1 cellular context compared by ENCODE assay signal in the genomic region with DNA sequence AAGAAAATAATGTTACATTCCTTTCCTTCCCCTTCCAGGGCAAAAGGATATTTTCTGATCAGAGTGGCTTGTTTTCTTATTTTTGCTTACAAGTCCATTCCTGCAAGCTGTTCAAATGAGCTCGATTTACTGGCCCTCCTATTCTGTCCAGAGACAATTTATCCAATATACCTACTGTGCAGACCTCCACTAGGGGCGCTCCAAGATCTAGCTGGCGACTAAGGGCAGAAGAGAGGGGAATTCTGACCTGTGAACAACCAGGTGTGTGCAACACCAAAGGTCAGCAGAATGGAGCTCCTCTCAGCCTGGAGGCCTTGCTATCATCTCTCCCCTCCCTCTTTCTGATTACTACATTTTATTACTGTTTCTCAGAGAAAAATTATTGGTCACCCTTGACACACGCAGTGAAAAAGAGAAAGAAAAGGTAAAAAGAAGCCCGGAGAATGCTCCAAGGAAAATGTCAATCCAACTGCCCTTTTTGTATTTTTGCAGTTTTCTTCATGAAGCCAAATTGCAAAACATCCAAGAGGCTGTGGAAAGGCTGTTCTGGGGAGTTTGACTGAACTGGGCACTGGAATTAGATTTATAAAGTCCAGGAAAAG.
TF ChIP-seq lines count a peak whose summit lies in the region.

No MANE protein-coding gene starts in this region.

TF ChIP-seq in H1, 55 proteins besides CTCF, POLR2A, EP300 and RAD21 (continued from another document):
- TF ChIP-seq, protein P1, sequence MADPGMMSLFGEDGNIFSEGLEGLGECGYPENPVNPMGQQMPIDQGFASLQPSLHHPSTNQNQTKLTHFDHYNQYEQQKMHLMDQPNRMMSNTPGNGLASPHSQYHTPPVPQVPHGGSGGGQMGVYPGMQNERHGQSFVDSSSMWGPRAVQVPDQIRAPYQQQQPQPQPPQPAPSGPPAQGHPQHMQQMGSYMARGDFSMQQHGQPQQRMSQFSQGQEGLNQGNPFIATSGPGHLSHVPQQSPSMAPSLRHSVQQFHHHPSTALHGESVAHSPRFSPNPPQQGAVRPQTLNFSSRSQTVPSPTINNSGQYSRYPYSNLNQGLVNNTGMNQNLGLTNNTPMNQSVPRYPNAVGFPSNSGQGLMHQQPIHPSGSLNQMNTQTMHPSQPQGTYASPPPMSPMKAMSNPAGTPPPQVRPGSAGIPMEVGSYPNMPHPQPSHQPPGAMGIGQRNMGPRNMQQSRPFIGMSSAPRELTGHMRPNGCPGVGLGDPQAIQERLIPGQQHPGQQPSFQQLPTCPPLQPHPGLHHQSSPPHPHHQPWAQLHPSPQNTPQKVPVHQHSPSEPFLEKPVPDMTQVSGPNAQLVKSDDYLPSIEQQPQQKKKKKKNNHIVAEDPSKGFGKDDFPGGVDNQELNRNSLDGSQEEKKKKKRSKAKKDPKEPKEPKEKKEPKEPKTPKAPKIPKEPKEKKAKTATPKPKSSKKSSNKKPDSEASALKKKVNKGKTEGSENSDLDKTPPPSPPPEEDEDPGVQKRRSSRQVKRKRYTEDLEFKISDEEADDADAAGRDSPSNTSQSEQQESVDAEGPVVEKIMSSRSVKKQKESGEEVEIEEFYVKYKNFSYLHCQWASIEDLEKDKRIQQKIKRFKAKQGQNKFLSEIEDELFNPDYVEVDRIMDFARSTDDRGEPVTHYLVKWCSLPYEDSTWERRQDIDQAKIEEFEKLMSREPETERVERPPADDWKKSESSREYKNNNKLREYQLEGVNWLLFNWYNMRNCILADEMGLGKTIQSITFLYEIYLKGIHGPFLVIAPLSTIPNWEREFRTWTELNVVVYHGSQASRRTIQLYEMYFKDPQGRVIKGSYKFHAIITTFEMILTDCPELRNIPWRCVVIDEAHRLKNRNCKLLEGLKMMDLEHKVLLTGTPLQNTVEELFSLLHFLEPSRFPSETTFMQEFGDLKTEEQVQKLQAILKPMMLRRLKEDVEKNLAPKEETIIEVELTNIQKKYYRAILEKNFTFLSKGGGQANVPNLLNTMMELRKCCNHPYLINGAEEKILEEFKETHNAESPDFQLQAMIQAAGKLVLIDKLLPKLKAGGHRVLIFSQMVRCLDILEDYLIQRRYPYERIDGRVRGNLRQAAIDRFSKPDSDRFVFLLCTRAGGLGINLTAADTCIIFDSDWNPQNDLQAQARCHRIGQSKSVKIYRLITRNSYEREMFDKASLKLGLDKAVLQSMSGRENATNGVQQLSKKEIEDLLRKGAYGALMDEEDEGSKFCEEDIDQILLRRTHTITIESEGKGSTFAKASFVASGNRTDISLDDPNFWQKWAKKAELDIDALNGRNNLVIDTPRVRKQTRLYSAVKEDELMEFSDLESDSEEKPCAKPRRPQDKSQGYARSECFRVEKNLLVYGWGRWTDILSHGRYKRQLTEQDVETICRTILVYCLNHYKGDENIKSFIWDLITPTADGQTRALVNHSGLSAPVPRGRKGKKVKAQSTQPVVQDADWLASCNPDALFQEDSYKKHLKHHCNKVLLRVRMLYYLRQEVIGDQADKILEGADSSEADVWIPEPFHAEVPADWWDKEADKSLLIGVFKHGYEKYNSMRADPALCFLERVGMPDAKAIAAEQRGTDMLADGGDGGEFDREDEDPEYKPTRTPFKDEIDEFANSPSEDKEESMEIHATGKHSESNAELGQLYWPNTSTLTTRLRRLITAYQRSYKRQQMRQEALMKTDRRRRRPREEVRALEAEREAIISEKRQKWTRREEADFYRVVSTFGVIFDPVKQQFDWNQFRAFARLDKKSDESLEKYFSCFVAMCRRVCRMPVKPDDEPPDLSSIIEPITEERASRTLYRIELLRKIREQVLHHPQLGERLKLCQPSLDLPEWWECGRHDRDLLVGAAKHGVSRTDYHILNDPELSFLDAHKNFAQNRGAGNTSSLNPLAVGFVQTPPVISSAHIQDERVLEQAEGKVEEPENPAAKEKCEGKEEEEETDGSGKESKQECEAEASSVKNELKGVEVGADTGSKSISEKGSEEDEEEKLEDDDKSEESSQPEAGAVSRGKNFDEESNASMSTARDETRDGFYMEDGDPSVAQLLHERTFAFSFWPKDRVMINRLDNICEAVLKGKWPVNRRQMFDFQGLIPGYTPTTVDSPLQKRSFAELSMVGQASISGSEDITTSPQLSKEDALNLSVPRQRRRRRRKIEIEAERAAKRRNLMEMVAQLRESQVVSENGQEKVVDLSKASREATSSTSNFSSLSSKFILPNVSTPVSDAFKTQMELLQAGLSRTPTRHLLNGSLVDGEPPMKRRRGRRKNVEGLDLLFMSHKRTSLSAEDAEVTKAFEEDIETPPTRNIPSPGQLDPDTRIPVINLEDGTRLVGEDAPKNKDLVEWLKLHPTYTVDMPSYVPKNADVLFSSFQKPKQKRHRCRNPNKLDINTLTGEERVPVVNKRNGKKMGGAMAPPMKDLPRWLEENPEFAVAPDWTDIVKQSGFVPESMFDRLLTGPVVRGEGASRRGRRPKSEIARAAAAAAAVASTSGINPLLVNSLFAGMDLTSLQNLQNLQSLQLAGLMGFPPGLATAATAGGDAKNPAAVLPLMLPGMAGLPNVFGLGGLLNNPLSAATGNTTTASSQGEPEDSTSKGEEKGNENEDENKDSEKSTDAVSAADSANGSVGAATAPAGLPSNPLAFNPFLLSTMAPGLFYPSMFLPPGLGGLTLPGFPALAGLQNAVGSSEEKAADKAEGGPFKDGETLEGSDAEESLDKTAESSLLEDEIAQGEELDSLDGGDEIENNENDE (IDR thresholded peaks at IDR 0.05; ENCODE audit: insufficient replicate concordance, low read length), result no peak
- TF ChIP-seq KDM5A (IDR thresholded peaks at IDR 0.05; ENCODE audit: low read length), result no peak
- TF ChIP-seq GTF2F1 (IDR thresholded peaks at IDR 0.05; ENCODE audit: borderline replicate concordance, low read depth, low read length), result no peak
- no peak for TF ChIP-seq MAFK (IDR thresholded peaks at IDR 0.05; ENCODE audit: low read depth, low read length)
- TF ChIP-seq RFX5 (IDR thresholded peaks at IDR 0.05; ENCODE audit: borderline replicate concordance, low read depth, low read length), result no peak
- TF ChIP-seq KDM4A (IDR thresholded peaks at IDR 0.05; ENCODE audit: low read depth, low read length, severe bottlenecking), result no peak
